21 cellular contexts compared by ENCODE assay signal in genomic region chr12:109940339-109940923, GRCh38. TPM values are rescaled to one million over a fixed set of nuclear protein-coding genes. Genes with fewer than 3 reads are reported as not detected.
DNase-seq lines count a peak whose midpoint lies in the region; ATAC-seq and TF ChIP-seq lines count a peak whose summit lies in the region.
"Had no signal": no experiment of that assay in that cellular context is flagged by ENCODE, and none has a peak within 500 bp of the region (broad histone marks: within the 10 kb centered on the region; RNA-seq: fewer than 3 reads in every experiment).

No MANE protein-coding gene starts in this region.

- H2BK120ac ChIP-seq in neuronal stem cell (ENCODE audit: low read depth, low read length) = no peak overlapping the region

- peak overlapping the region; percentile 12 for H3K18ac ChIP-seq in neuronal stem cell (ENCODE audit: low read length)

- H3K27ac Mint-ChIP-seq in CD4-positive, alpha-beta T cell = peak overlapping the region; percentile 10

- no peak for DNase-seq in CD4-positive, alpha-beta T cell
- peak; percentile 64 for DNase-seq in LNCaP clone FGC (ENCODE audit: low read depth)
- peak; percentile 67 for DNase-seq in colonic mucosa
- DNase-seq in neuronal stem cell (ENCODE audit: low spot score) = no peak
- no peak for DNase-seq in T-helper 9 cell
- DNase-seq: C1 segment of cervical spinal cord, Calu3, DMS153, DND-41, GM23248, H7, KBM-7, MG63, NCI-H2029, NCI-H446, NCI-H524 treated with DMSO at 0.1 percent for 48 hours, NCI-H774, SJCRH30 had no signal

- POLR2A ChIA-PET in CD4-positive, alpha-beta T cell (lab: Charles Lee) = no interaction called here

- H3K79me1 ChIP-seq in neuronal stem cell (ENCODE audit: low read depth, low read length) = no peaks in the 10 kb centered on the region

- H3K23ac ChIP-seq in neuronal stem cell (ENCODE audit: low read depth, low read length, poor library complexity) = no peak overlapping the region

- no peak overlapping the region for H3K27ac ChIP-seq in CD4-positive, alpha-beta T cell (ENCODE audit: low read depth, low read length)
- H3K27ac ChIP-seq in colonic mucosa = peak overlapping the region; percentile 24
- no peak overlapping the region for H3K27ac ChIP-seq in neuronal stem cell (replicated peaks; ENCODE audit: low read length)
- H3K27ac ChIP-seq: GM23248, SJCRH30 had no signal

- H3K4me3 ChIP-seq in LNCaP clone FGC (ENCODE audit: low read depth, low read length) (no peak overlapping the region), colonic mucosa (no peak overlapping the region), neuronal stem cell (ENCODE audit: low read length in 2 of 2) (no peak overlapping the region)
- H3K4me3 ChIP-seq: GM23248, MG63, SJCRH30 had no signal

- no peaks in the 10 kb centered on the region for H3K9me3 Mint-ChIP-seq in CD4-positive, alpha-beta T cell

- no peak overlapping the region for H3K4me3 Mint-ChIP-seq in CD4-positive, alpha-beta T cell

- H3K9ac ChIP-seq in colonic mucosa (ENCODE audit: low read depth in 2 of 2, low read length in 2 of 2) (peak overlapping the region in 1 of 2 donors; percentile 43), neuronal stem cell (ENCODE audit: low read depth, low read length, poor library complexity) (no peak overlapping the region)
- H3K9ac ChIP-seq: GM23248 had no signal

- intact Hi-C loops in CD4-positive, alpha-beta T cell (cut with DNase I, micrococcal nuclease) = no loop called here
- intact Hi-C loops in colonic mucosa (cut with DNase I) = no loop called here

- H4K91ac ChIP-seq in neuronal stem cell (ENCODE audit: low read depth, low read length, poor library complexity) = no peak overlapping the region

- no peak for ATAC-seq in CD4-positive, alpha-beta T cell (ENCODE audit: poor library complexity)
- ATAC-seq in HG03521 (IDR thresholded peaks at IDR 0.05; ENCODE audit: unreplicated experiment) (no peak), GM21786 (IDR thresholded peaks at IDR 0.05; ENCODE audit: unreplicated experiment) (no peak)
- ATAC-seq: SK-N-SH treated with all-trans-retinoic acid at 6 μM for 48 hours had no signal

- H3K4me2 ChIP-seq in neuronal stem cell (ENCODE audit: insufficient read depth, low read length, poor library complexity, severe bottlenecking) = no peak overlapping the region

- TF ChIP-seq CTCF in CD4-positive, alpha-beta T cell (IDR thresholded peaks at IDR 0.05) = no peak
- TF ChIP-seq CTCF in LNCaP clone FGC (IDR thresholded peaks at IDR 0.05; ENCODE audit: control insufficient read depth, extremely low read depth, insufficient read depth) (no peak), colonic mucosa (IDR thresholded peaks at IDR 0.05) (no peak)

- H3K36me3 ChIP-seq in colonic mucosa (no peaks in the 10 kb centered on the region), neuronal stem cell (replicated peaks in 1 of 2; ENCODE audit: control insufficient read depth in 2 of 2, insufficient read depth in 2 of 2, low read length in 2 of 2) (peaks cover 10 to 50% of the 10 kb centered on the region in 2 donors)

- peaks cover 71% of the 10 kb centered on the region for H3K36me3 Mint-ChIP-seq in CD4-positive, alpha-beta T cell (ENCODE audit: low read depth)

- no peak overlapping the region for H2AFZ ChIP-seq in neuronal stem cell (ENCODE audit: low read length)
- H2AFZ ChIP-seq: GM23248 had no signal

- H3K9me3 ChIP-seq in CD4-positive, alpha-beta T cell (ENCODE audit: control insufficient read depth, low read length) = no peaks in the 10 kb centered on the region
- H3K9me3 ChIP-seq in colonic mucosa = no peaks in the 10 kb centered on the region
- no peaks in the 10 kb centered on the region for H3K9me3 ChIP-seq in neuronal stem cell (replicated peaks in 1 of 2; ENCODE audit: control insufficient read depth in 2 of 2, insufficient read depth in 1 of 2, low read depth in 1 of 2, low read length in 2 of 2)
- H3K9me3 ChIP-seq: MG63, SJCRH30 had no signal

- no CpG with 5 or more reads among the region's 6 CpGs for WGBS in neuronal stem cell (ENCODE audit: extremely low coverage in 2 of 2, insufficient read length in 2 of 2, insufficient replicate concordance in 1 of 2), 2 donors

- no peaks in the 10 kb centered on the region for H3K4me1 Mint-ChIP-seq in CD4-positive, alpha-beta T cell (ENCODE audit: low read depth)

- H3K27me3 ChIP-seq in CD4-positive, alpha-beta T cell (ENCODE audit: control insufficient read depth, insufficient read depth, low read length) = no peaks in the 10 kb centered on the region
- H3K27me3 ChIP-seq in colonic mucosa = no peaks in the 10 kb centered on the region
- H3K27me3 ChIP-seq in neuronal stem cell (ENCODE audit: control insufficient read depth in 3 of 3, insufficient read depth in 3 of 3, low read depth in 1 of 3, low read length in 3 of 3) = no peaks in the 10 kb centered on the region
- H3K27me3 ChIP-seq: MG63, SJCRH30 had no signal

- no peak overlapping the region for H2BK15ac ChIP-seq in neuronal stem cell (ENCODE audit: low read length)

- CTCF ChIA-PET in CD4-positive, alpha-beta T cell (lab: Charles Lee) = no interaction called here

- H2AK5ac ChIP-seq in neuronal stem cell (ENCODE audit: low read depth, low read length) = no peak overlapping the region

- H2BK12ac ChIP-seq in neuronal stem cell (ENCODE audit: low read length) = no peak overlapping the region

- H3K4ac ChIP-seq in neuronal stem cell (ENCODE audit: low read length) = no peak overlapping the region

- H3K4me1 ChIP-seq in colonic mucosa = peaks cover 4% of the 10 kb centered on the region
- H3K4me1 ChIP-seq in neuronal stem cell (ENCODE audit: control insufficient read depth in 2 of 2, insufficient read depth in 1 of 2, low read depth in 1 of 2, low read length in 2 of 2) = peaks cover 5 to 10% of the 10 kb centered on the region in 2 donors

- no peaks in the 10 kb centered on the region for H3K27me3 Mint-ChIP-seq in CD4-positive, alpha-beta T cell

- H3K14ac ChIP-seq in neuronal stem cell (ENCODE audit: low read length) = no peak overlapping the region

- H2BK5ac ChIP-seq in neuronal stem cell (ENCODE audit: low read length) = no peak overlapping the region

- no peak overlapping the region for H4K8ac ChIP-seq in neuronal stem cell (ENCODE audit: low read depth, low read length)

RNA-seq across cellular contexts. Expression of gene TCHP, which starts 40.4 kb away (rescaled TPM):
- 10 to 100 TPM; 13.2 to 13.6 TPM for total RNA-seq in CD4-positive, alpha-beta T cell
- total RNA-seq in colonic mucosa = 10 to 100 TPM; 11.4 to 27.0 TPM
- 17.3 TPM for polyA plus RNA-seq in neuronal stem cell (2013, experiment 1 of 2)
- polyA plus RNA-seq in neuronal stem cell (2013, experiment 2 of 2) = 17.6 TPM

RNA-seq across cellular contexts. Expression of gene GIT2, which starts 55.7 kb away (rescaled TPM):
- 10 to 100 TPM; 68.6 to 70.7 TPM for total RNA-seq in CD4-positive, alpha-beta T cell
- total RNA-seq in colonic mucosa = 10 to 100 TPM; 23.3 to 26.8 TPM
- polyA plus RNA-seq in neuronal stem cell (2013, experiment 1 of 2) = 13.3 TPM
- polyA plus RNA-seq in neuronal stem cell (2013, experiment 2 of 2) = 13.8 TPM

RNA-seq across cellular contexts. Expression of gene ANKRD13A, which starts 58.8 kb away (rescaled TPM):
- total RNA-seq in CD4-positive, alpha-beta T cell = 10 to 100 TPM; 51.6 to 52.3 TPM
- total RNA-seq in colonic mucosa = 10 to 100 TPM; 39.9 to 69.1 TPM
- 12.9 TPM for polyA plus RNA-seq in neuronal stem cell (2013, experiment 1 of 2)
- polyA plus RNA-seq in neuronal stem cell (2013, experiment 2 of 2) = 13.6 TPM

Comparison
In these comparisons a context has a peak if more than half of its experiments do, and no peak if none do; other contexts are left out.
1. DNase-seq: peak in LNCaP clone FGC (single experiment) and colonic mucosa (single experiment); none in CD4-positive, alpha-beta T cell (0 of 10), neuronal stem cell (single experiment) and T-helper 9 cell (single experiment).